ENCODE assay signal across 1 cellular context in genomic region chr3:32816439-32817194, GRCh38.
TF ChIP-seq lines count a peak whose summit lies in the region.

No MANE protein-coding gene starts in this region.

TF ChIP-seq in H1, 55 proteins besides CTCF, POLR2A, EP300 and RAD21 (continued from another document):
- TF ChIP-seq HDAC2 (IDR thresholded peaks at IDR 0.05; ENCODE audit: borderline replicate concordance in 1 of 2, low read depth in 2 of 2, low read length in 2 of 2) (0 out of 4 replicates have a peak, but pooled peaks have one; percentile 11 to 33), KDM1A (IDR thresholded peaks at IDR 0.05; ENCODE audit: borderline replicate concordance, low read length) (no peak), JUN (IDR thresholded peaks at IDR 0.05; ENCODE audit: low read depth, low read length) (no peak), TCF12 (IDR thresholded peaks at IDR 0.05; ENCODE audit: low read depth, low read length) (no peak), SIX5 (IDR thresholded peaks at IDR 0.05; ENCODE audit: low read depth, low read length) (no peak), BCL11A (IDR thresholded peaks at IDR 0.05; ENCODE audit: low read depth in 2 of 2, low read length in 2 of 2) (no peak), GTF2F1 (IDR thresholded peaks at IDR 0.05; ENCODE audit: borderline replicate concordance, low read depth, low read length) (0 out of 2 replicates have a peak, but pooled peaks have one; percentile 27), ZNF274 (IDR thresholded peaks at IDR 0.05; ENCODE audit: borderline replicate concordance, extremely low read depth, low read length) (no peak), SIN3A (conservative IDR thresholded peaks at IDR 0.05 in 1 of 2, IDR thresholded peaks at IDR 0.05 in 1 of 2; ENCODE audit: low read depth in 1 of 2, low read length in 2 of 2) (no peak; a peak in 1 of 4 replicates), EGR1 (IDR thresholded peaks at IDR 0.05; ENCODE audit: borderline replicate concordance, low read depth, low read length) (no peak), ASH2L (IDR thresholded peaks at IDR 0.05; ENCODE audit: low read length) (peak; percentile 60), NANOG (IDR thresholded peaks at IDR 0.05; ENCODE audit: insufficient read depth, low read depth, low read length, poor library complexity, severe bottlenecking) (peak; percentile 13), CEBPB (IDR thresholded peaks at IDR 0.05; ENCODE audit: low read depth, low read length) (peak; percentile 14; the same call in 1 of the 2 replicates), FOSL1 (IDR thresholded peaks at IDR 0.05; ENCODE audit: insufficient read depth, low read depth, low read length) (no peak), CHD1 (IDR thresholded peaks at IDR 0.05; ENCODE audit: low read depth, low read length) (no peak; the same call in 1 of the 2 replicates), E2F6 (IDR thresholded peaks at IDR 0.05) (no peak), KDM4A (IDR thresholded peaks at IDR 0.05; ENCODE audit: low read depth, low read length, severe bottlenecking) (peak; percentile 21), CHD2 (IDR thresholded peaks at IDR 0.05; ENCODE audit: low read length) (no peak)
TF ChIP-seq in H1: peak in this region for 18.
